Comparison of ENCODE assay signal across 1 cellular context in genomic region chr6:141552463-141552862, GRCh38.
A peak's percentile ranks its signal among the peaks of the same experiment; 100 is the strongest.
TF ChIP-seq lines count a peak whose summit lies in the region.

No MANE protein-coding gene starts in this region.

TF ChIP-seq in HepG2, 621 proteins besides CTCF, POLR2A, EP300 and RAD21 (continued from another document and continues in another):
- TF ChIP-seq ZNF607 (CRISPR knock-in tag; IDR thresholded peaks at IDR 0.05; ENCODE audit: borderline replicate concordance) (no peak), ZNF451 (CRISPR knock-in tag; IDR thresholded peaks at IDR 0.05) (no peak), MZF1 (CRISPR knock-in tag; IDR thresholded peaks at IDR 0.05; ENCODE audit: borderline replicate concordance) (no peak), FIP1L1 (IDR thresholded peaks at IDR 0.05; ENCODE audit: borderline replicate concordance, insufficient read depth, low read depth, low read length) (no peak), FOXK1 (CRISPR knock-in tag; IDR thresholded peaks at IDR 0.05; ENCODE audit: borderline replicate concordance, low read depth) (peak; percentile 77; the same call in 1 of the 2 replicates), ZNF329 (CRISPR knock-in tag; IDR thresholded peaks at IDR 0.05; ENCODE audit: low read depth) (no peak), TBP (CRISPR knock-in tag; IDR thresholded peaks at IDR 0.05) (no peak), ZNF772 (CRISPR knock-in tag; IDR thresholded peaks at IDR 0.05) (no peak), FOXA3 (CRISPR knock-in tag; IDR thresholded peaks at IDR 0.05) (peak; percentile 86), TAF1 (CRISPR knock-in tag; IDR thresholded peaks at IDR 0.05) (no peak), RXRB (CRISPR knock-in tag; IDR thresholded peaks at IDR 0.05; ENCODE audit: borderline replicate concordance) (peak; percentile 91), PAXIP1 (CRISPR knock-in tag; conservative IDR thresholded peaks at IDR 0.05) (peak; percentile 86), MEIS2 (CRISPR knock-in tag; IDR thresholded peaks at IDR 0.05) (peak; percentile 18; the same call in 1 of the 2 replicates), NR2F6 (IDR thresholded peaks at IDR 0.05) (no peak), NR2F6 (CRISPR knock-in tag; IDR thresholded peaks at IDR 0.05) (peak; percentile 45; the same call in 1 of the 2 replicates), GATAD2A (CRISPR knock-in tag; IDR thresholded peaks at IDR 0.05) (peak; percentile 76), ZNF317 (CRISPR knock-in tag; IDR thresholded peaks at IDR 0.05) (peak; percentile 46; the same call in 1 of the 2 replicates), BCL6 (CRISPR knock-in tag; IDR thresholded peaks at IDR 0.05) (0 out of 2 replicates have a peak, but pooled peaks have one; percentile 23), TGIF2 (CRISPR knock-in tag; IDR thresholded peaks at IDR 0.05) (no peak), SRSF4 (IDR thresholded peaks at IDR 0.05; ENCODE audit: low read depth, low read length, poor library complexity, severe bottlenecking) (no peak), TFAP4 (IDR thresholded peaks at IDR 0.05; ENCODE audit: borderline replicate concordance, low read depth) (0 out of 2 replicates have a peak, but pooled peaks have one; percentile 28), TCF7 (IDR thresholded peaks at IDR 0.05; ENCODE audit: low read depth) (0 out of 2 replicates have a peak, but pooled peaks have one; percentile 44), MIXL1 (CRISPR knock-in tag; IDR thresholded peaks at IDR 0.05) (peak; percentile 82), ZNF614 (CRISPR knock-in tag; IDR thresholded peaks at IDR 0.05; ENCODE audit: borderline replicate concordance) (0 out of 2 replicates have a peak, but pooled peaks have one; percentile 39), CREM (IDR thresholded peaks at IDR 0.05) (peak; percentile 48), CREM (CRISPR knock-in tag; IDR thresholded peaks at IDR 0.05) (no peak), ZNF597 (CRISPR knock-in tag; IDR thresholded peaks at IDR 0.05) (no peak), ZNF782 (CRISPR knock-in tag; IDR thresholded peaks at IDR 0.05; ENCODE audit: borderline replicate concordance) (no peak), JUN (CRISPR knock-in tag; IDR thresholded peaks at IDR 0.05) (peak; percentile 70; the same call in 1 of the 2 replicates), ARID3A (IDR thresholded peaks at IDR 0.05; ENCODE audit: low read depth, low read length) (peak; percentile 87), ZNF501 (CRISPR knock-in tag; IDR thresholded peaks at IDR 0.05) (no peak), HCFC1 (IDR thresholded peaks at IDR 0.05; ENCODE audit: low read depth, low read length) (no peak), ZNF383 (CRISPR knock-in tag; IDR thresholded peaks at IDR 0.05; ENCODE audit: borderline replicate concordance) (no peak)
- TF ChIP-seq, protein P1, sequence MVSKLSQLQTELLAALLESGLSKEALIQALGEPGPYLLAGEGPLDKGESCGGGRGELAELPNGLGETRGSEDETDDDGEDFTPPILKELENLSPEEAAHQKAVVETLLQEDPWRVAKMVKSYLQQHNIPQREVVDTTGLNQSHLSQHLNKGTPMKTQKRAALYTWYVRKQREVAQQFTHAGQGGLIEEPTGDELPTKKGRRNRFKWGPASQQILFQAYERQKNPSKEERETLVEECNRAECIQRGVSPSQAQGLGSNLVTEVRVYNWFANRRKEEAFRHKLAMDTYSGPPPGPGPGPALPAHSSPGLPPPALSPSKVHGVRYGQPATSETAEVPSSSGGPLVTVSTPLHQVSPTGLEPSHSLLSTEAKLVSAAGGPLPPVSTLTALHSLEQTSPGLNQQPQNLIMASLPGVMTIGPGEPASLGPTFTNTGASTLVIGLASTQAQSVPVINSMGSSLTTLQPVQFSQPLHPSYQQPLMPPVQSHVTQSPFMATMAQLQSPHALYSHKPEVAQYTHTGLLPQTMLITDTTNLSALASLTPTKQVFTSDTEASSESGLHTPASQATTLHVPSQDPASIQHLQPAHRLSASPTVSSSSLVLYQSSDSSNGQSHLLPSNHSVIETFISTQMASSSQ (IDR thresholded peaks at IDR 0.05; ENCODE audit: low read depth), result peak; percentile 56; the same call in 1 of the 2 replicates
- TF ChIP-seq, protein P1 (CRISPR knock-in tag; IDR thresholded peaks at IDR 0.05; ENCODE audit: borderline replicate concordance), result no peak
- TF ChIP-seq, protein P2, sequence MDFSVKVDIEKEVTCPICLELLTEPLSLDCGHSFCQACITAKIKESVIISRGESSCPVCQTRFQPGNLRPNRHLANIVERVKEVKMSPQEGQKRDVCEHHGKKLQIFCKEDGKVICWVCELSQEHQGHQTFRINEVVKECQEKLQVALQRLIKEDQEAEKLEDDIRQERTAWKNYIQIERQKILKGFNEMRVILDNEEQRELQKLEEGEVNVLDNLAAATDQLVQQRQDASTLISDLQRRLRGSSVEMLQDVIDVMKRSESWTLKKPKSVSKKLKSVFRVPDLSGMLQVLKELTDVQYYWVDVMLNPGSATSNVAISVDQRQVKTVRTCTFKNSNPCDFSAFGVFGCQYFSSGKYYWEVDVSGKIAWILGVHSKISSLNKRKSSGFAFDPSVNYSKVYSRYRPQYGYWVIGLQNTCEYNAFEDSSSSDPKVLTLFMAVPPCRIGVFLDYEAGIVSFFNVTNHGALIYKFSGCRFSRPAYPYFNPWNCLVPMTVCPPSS (IDR thresholded peaks at IDR 0.05), result no peak
- TF ChIP-seq, protein P3, sequence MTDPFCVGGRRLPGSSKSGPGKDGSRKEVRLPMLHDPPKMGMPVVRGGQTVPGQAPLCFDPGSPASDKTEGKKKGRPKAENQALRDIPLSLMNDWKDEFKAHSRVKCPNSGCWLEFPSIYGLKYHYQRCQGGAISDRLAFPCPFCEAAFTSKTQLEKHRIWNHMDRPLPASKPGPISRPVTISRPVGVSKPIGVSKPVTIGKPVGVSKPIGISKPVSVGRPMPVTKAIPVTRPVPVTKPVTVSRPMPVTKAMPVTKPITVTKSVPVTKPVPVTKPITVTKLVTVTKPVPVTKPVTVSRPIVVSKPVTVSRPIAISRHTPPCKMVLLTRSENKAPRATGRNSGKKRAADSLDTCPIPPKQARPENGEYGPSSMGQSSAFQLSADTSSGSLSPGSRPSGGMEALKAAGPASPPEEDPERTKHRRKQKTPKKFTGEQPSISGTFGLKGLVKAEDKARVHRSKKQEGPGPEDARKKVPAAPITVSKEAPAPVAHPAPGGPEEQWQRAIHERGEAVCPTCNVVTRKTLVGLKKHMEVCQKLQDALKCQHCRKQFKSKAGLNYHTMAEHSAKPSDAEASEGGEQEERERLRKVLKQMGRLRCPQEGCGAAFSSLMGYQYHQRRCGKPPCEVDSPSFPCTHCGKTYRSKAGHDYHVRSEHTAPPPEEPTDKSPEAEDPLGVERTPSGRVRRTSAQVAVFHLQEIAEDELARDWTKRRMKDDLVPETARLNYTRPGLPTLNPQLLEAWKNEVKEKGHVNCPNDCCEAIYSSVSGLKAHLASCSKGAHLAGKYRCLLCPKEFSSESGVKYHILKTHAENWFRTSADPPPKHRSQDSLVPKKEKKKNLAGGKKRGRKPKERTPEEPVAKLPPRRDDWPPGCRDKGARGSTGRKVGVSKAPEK (CRISPR knock-in tag; IDR thresholded peaks at IDR 0.05; ENCODE audit: borderline replicate concordance), result no peak
- TF ChIP-seq, protein P4, sequence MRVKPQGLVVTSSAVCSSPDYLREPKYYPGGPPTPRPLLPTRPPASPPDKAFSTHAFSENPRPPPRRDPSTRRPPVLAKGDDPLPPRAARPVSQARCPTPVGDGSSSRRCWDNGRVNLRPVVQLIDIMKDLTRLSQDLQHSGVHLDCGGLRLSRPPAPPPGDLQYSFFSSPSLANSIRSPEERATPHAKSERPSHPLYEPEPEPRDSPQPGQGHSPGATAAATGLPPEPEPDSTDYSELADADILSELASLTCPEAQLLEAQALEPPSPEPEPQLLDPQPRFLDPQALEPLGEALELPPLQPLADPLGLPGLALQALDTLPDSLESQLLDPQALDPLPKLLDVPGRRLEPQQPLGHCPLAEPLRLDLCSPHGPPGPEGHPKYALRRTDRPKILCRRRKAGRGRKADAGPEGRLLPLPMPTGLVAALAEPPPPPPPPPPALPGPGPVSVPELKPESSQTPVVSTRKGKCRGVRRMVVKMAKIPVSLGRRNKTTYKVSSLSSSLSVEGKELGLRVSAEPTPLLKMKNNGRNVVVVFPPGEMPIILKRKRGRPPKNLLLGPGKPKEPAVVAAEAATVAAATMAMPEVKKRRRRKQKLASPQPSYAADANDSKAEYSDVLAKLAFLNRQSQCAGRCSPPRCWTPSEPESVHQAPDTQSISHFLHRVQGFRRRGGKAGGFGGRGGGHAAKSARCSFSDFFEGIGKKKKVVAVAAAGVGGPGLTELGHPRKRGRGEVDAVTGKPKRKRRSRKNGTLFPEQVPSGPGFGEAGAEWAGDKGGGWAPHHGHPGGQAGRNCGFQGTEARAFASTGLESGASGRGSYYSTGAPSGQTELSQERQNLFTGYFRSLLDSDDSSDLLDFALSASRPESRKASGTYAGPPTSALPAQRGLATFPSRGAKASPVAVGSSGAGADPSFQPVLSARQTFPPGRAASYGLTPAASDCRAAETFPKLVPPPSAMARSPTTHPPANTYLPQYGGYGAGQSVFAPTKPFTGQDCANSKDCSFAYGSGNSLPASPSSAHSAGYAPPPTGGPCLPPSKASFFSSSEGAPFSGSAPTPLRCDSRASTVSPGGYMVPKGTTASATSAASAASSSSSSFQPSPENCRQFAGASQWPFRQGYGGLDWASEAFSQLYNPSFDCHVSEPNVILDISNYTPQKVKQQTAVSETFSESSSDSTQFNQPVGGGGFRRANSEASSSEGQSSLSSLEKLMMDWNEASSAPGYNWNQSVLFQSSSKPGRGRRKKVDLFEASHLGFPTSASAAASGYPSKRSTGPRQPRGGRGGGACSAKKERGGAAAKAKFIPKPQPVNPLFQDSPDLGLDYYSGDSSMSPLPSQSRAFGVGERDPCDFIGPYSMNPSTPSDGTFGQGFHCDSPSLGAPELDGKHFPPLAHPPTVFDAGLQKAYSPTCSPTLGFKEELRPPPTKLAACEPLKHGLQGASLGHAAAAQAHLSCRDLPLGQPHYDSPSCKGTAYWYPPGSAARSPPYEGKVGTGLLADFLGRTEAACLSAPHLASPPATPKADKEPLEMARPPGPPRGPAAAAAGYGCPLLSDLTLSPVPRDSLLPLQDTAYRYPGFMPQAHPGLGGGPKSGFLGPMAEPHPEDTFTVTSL (CRISPR knock-in tag; IDR thresholded peaks at IDR 0.05; ENCODE audit: borderline replicate concordance), result peak; percentile 95; the same call in 1 of the 2 replicates
